In the genomic region with DNA sequence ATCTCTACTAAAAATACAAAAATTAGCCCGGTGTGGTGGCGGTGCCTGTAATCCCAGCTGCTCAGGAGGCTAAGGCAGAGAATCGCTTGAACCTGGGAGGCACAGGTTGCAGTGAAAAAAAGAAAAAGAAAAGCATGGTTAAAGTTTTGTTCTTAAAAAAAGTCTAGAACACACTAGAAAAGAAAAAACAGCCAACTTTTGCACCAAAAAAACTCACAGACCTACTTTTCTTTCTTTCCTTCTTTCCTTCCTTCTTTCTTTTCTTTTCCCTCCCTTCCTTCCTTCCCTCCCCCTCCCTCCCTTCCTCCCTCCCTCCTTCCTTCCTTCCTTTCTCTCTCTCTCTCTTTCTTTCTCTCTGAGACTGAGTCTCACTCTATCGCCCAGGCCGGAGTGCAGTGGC, we compare ENCODE assay signal across 7 cellular contexts.
"Had no signal": no experiment of that assay in that cellular context is flagged by ENCODE, and none has a peak within 500 bp of the region (broad histone marks: within the 10 kb centered on the region; RNA-seq: fewer than 3 reads in every experiment).

No MANE protein-coding gene starts in this region.

- H3K9ac ChIP-seq: KMS-11 had no signal

- H3K27me3 Mint-ChIP-seq: IgD-negative memory B cell had no signal

- H3K27ac ChIP-seq: HL-60, KMS-11 had no signal

- DNase-seq: IMR-90, KBM-7, KG1 had no signal

- H3K4me2 ChIP-seq: KMS-11 had no signal

- H3K4me3 Mint-ChIP-seq: IgD-negative memory B cell had no signal

- FAIRE-seq: HTR-8/SVneo had no signal
